12 cellular contexts compared by ENCODE assay signal in the genomic region with DNA sequence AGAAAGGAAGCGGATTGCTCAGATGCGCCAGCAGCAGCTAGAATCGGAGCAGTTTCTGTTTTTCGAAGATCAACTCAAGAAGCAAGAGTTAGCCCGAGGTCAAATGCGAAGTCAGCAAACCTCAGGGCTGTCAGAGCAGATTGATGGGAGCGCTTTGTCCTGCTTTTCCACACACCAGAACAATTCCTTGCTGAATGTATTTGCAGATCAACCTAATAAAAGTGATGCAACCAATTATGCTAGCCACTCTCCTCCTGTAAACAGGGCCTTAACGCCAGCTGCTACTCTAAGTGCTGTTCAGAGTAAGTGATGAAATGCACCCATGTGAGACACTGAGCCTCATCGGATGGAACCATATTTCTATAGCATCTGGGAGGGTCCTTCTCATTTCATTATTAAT. TPM values are rescaled to one million over a fixed set of nuclear protein-coding genes. Genes with fewer than 3 reads are reported as not detected.
DNase-seq lines count a peak whose midpoint lies in the region; ATAC-seq and TF ChIP-seq lines count a peak whose summit lies in the region.
"Had no signal": no experiment of that assay in that cellular context is flagged by ENCODE, and none has a peak within 500 bp of the region (broad histone marks: within the 10 kb centered on the region; RNA-seq: fewer than 3 reads in every experiment).

No MANE protein-coding gene starts in this region.

- no peak overlapping the region for H3K4me3 ChIP-seq in right cardiac atrium (ENCODE audit: low read length)
- H3K4me3 ChIP-seq in suprapubic skin = no peak overlapping the region

- DNase-seq in NCI-H1417 (lab: John Stamatoyannopoulos, UW) (peak; percentile 46 to 86 (median 81)), NCI-H82 treated with DMSO at 0.1 percent for 48 hours (lab: John Stamatoyannopoulos, UW; ENCODE audit: unreplicated experiment) (peak; percentile 86), right cardiac atrium (no peak), suprapubic skin (ENCODE audit: low spot score in 2 of 2) (no peak), cerebellum (ENCODE audit: low spot score) (no peak), mucosa of gallbladder (ENCODE audit: low spot score) (no peak)
- no peak for DNase-seq in activated naive CD4-positive, alpha-beta T cell treated with anti-CD3 and anti-CD28 coated beads, Interleukin-2, amount 50 U/mL, for 72 hours (ENCODE audit: low spot score in 2 of 2)
- DNase-seq: activated CD4-positive, alpha-beta T cell treated with anti-CD3 and anti-CD28 coated beads for 1 hour; activated naive CD8-positive, alpha-beta T cell treated with anti-CD3 and anti-CD28 coated beads for 36 hours; effector memory CD8-positive, alpha-beta T cell; Kasumi-1; RPMI8226 had no signal

- TF ChIP-seq CTCF in suprapubic skin (IDR thresholded peaks at IDR 0.05) = no peak

- TF ChIP-seq POLR2A in suprapubic skin (IDR thresholded peaks at IDR 0.05) = no peak

- intact Hi-C loops in right cardiac atrium (cut with DNase I) = no loop called here

- WGBS in right cardiac atrium = 62% methylated on average over 9 of the region's 9 CpGs
- 67% methylated on average over 9 of the region's 9 CpGs for WGBS in suprapubic skin

- H3K36me3 Mint-ChIP-seq in activated naive CD4-positive, alpha-beta T cell treated with anti-CD3 and anti-CD28 coated beads, Interleukin-2, amount 50 U/mL, for 72 hours = peaks cover 7 to 55% of the 10 kb centered on the region in 2 donors

- no peak overlapping the region for H3K27ac Mint-ChIP-seq in activated naive CD4-positive, alpha-beta T cell treated with anti-CD3 and anti-CD28 coated beads, Interleukin-2, amount 50 U/mL, for 72 hours
- H3K27ac Mint-ChIP-seq: activated naive CD8-positive, alpha-beta T cell treated with anti-CD3 and anti-CD28 coated beads for 36 hours; effector memory CD8-positive, alpha-beta T cell had no signal

- H3K4me1 ChIP-seq in right cardiac atrium (ENCODE audit: control insufficient read depth, insufficient read depth, low read length) (no peaks in the 10 kb centered on the region), suprapubic skin (no peaks in the 10 kb centered on the region)

- no peaks in the 10 kb centered on the region for H3K9me3 Mint-ChIP-seq in activated naive CD4-positive, alpha-beta T cell treated with anti-CD3 and anti-CD28 coated beads, Interleukin-2, amount 50 U/mL, for 72 hours
- H3K9me3 Mint-ChIP-seq: activated naive CD8-positive, alpha-beta T cell treated with anti-CD3 and anti-CD28 coated beads for 36 hours; effector memory CD8-positive, alpha-beta T cell had no signal

- H3K36me3 ChIP-seq in suprapubic skin = no peaks in the 10 kb centered on the region

- H3K9me3 ChIP-seq in right cardiac atrium (ENCODE audit: control insufficient read depth, low read length) (no peaks in the 10 kb centered on the region), suprapubic skin (no peaks in the 10 kb centered on the region)

- H3K27me3 ChIP-seq in right cardiac atrium (ENCODE audit: control insufficient read depth, insufficient read depth) (no peaks in the 10 kb centered on the region), suprapubic skin (no peaks in the 10 kb centered on the region)

- no peak for TF ChIP-seq EP300 in suprapubic skin (IDR thresholded peaks at IDR 0.05)

- ATAC-seq in right cardiac atrium = peak; percentile 43 to 56
- no peak for ATAC-seq in activated naive CD4-positive, alpha-beta T cell treated with anti-CD3 and anti-CD28 coated beads, Interleukin-2, amount 50 U/mL, for 72 hours
- ATAC-seq: effector memory CD8-positive, alpha-beta T cell had no signal

- H3K27ac ChIP-seq in right cardiac atrium (ENCODE audit: low read length) (no peak overlapping the region), suprapubic skin (peak overlapping the region; percentile 3)

RNA-seq across cellular contexts. Expression of gene STAMBPL1, which starts 33.1 kb away (rescaled TPM):
- total RNA-seq in right cardiac atrium (10 to 100 TPM in 3 of 4 donors, 1 to 10 TPM in 1; 9.4 to 13.0 (median 10.4) TPM), suprapubic skin (10 to 100 TPM; 13.3 to 35.8 (median 14.2) TPM), cerebellum (39.0 TPM), mucosa of gallbladder (6.8 TPM)
- polyA plus RNA-seq in right cardiac atrium = 4.4 TPM
- 10 to 100 TPM; 15.7 to 57.0 TPM for total RNA-seq in activated naive CD4-positive, alpha-beta T cell treated with anti-CD3 and anti-CD28 coated beads, Interleukin-2, amount 50 U/mL, for 72 hours

RNA-seq across cellular contexts. Expression of gene ACTA2, which starts 39.4 kb away (rescaled TPM):
- total RNA-seq in right cardiac atrium = 1,000 to 10,000 TPM in 2 of 4 donors, 100 to 1,000 TPM in 2; 746 to 3,137 (median 1,120) TPM
- polyA plus RNA-seq in right cardiac atrium = 649 TPM
- total RNA-seq in suprapubic skin = 100 to 1,000 TPM; 146 to 162 (median 152) TPM
- 13.2 TPM for total RNA-seq in cerebellum
- 10 to 100 TPM in 1 of 2 donors, 1 to 10 TPM in 1; 3.6 to 10.6 TPM for total RNA-seq in activated naive CD4-positive, alpha-beta T cell treated with anti-CD3 and anti-CD28 coated beads, Interleukin-2, amount 50 U/mL, for 72 hours
- 2,259 TPM for total RNA-seq in mucosa of gallbladder

Comparison
In these comparisons a context has a peak if more than half of its experiments do, and no peak if none do; other contexts are left out.
1. DNase-seq: peak in NCI-H1417 (3 of 3) and NCI-H82 treated with DMSO at 0.1 percent for 48 hours (single experiment); none in right cardiac atrium (0 of 3), suprapubic skin (0 of 2), cerebellum (single experiment), activated naive CD4-positive, alpha-beta T cell treated with anti-CD3 and anti-CD28 coated beads, Interleukin-2, amount 50 U/mL, for 72 hours (0 of 2) and mucosa of gallbladder (single experiment).
2. ATAC-seq: peak in right cardiac atrium (2 of 2); none in activated naive CD4-positive, alpha-beta T cell treated with anti-CD3 and anti-CD28 coated beads, Interleukin-2, amount 50 U/mL, for 72 hours (0 of 2).
3. RNA of gene ACTA2, which starts 39.4 kb away (total RNA-seq): 2,259 TPM in mucosa of gallbladder (single experiment), 746 to 3,137 TPM in right cardiac atrium and 146 to 162 TPM in suprapubic skin; 13.2 TPM in cerebellum (single experiment) and 3.6 to 10.6 TPM in activated naive CD4-positive, alpha-beta T cell treated with anti-CD3 and anti-CD28 coated beads, Interleukin-2, amount 50 U/mL, for 72 hours; every median in the first group is over 10 times any median in the second.